Comparison of ENCODE assay signal across 1 cellular context in genomic region chr11:65899356-65900124, GRCh38.
TF ChIP-seq lines count a peak whose summit lies in the region.

No MANE protein-coding gene starts in this region.

TF ChIP-seq in HepG2, 621 proteins besides CTCF, POLR2A, EP300 and RAD21 (continues in another document):
- TF ChIP-seq ZBTB38 (CRISPR knock-in tag; IDR thresholded peaks at IDR 0.05) (0 out of 2 replicates have a peak, but pooled peaks have one; percentile 27), PRDM4 (CRISPR knock-in tag; IDR thresholded peaks at IDR 0.05; ENCODE audit: borderline replicate concordance) (no peak; the same call in 1 of the 2 replicates), REL (CRISPR knock-in tag; conservative IDR thresholded peaks at IDR 0.05) (peak; percentile 86), ZNF350 (CRISPR knock-in tag; IDR thresholded peaks at IDR 0.05; ENCODE audit: borderline replicate concordance, low read depth) (peak; percentile 70; the same call in 1 of the 2 replicates), CEBPB (IDR thresholded peaks at IDR 0.05; ENCODE audit: borderline replicate concordance, low read depth, low read length) (no peak), ZSCAN5A (CRISPR knock-in tag; IDR thresholded peaks at IDR 0.05; ENCODE audit: borderline replicate concordance) (0 out of 2 replicates have a peak, but pooled peaks have one; percentile 36), ZNF790 (CRISPR knock-in tag; IDR thresholded peaks at IDR 0.05; ENCODE audit: borderline replicate concordance) (peak; percentile 70; the same call in 1 of the 2 replicates), USF2 (IDR thresholded peaks at IDR 0.05; ENCODE audit: low read depth, low read length) (no peak), USF2 (CRISPR knock-in tag; IDR thresholded peaks at IDR 0.05; ENCODE audit: borderline replicate concordance) (peak; percentile 59; the same call in 1 of the 2 replicates), CEBPZ (IDR thresholded peaks at IDR 0.05; ENCODE audit: low read length) (no peak), EEA1 (CRISPR knock-in tag; IDR thresholded peaks at IDR 0.05; ENCODE audit: borderline replicate concordance) (no peak), FOXP1 (IDR thresholded peaks at IDR 0.05) (no peak), FOXP1 (CRISPR knock-in tag; IDR thresholded peaks at IDR 0.05) (no peak), KLF12 (CRISPR knock-in tag; IDR thresholded peaks at IDR 0.05; ENCODE audit: borderline replicate concordance) (no peak), PAX8 (CRISPR knock-in tag; IDR thresholded peaks at IDR 0.05; ENCODE audit: borderline replicate concordance) (no peak), YEATS2 (CRISPR knock-in tag; IDR thresholded peaks at IDR 0.05; ENCODE audit: borderline replicate concordance) (no peak), ZFX (CRISPR knock-in tag; IDR thresholded peaks at IDR 0.05; ENCODE audit: low read depth) (peak; percentile 70), ZNF83 (CRISPR knock-in tag; IDR thresholded peaks at IDR 0.05; ENCODE audit: borderline replicate concordance) (no peak), TBX2 (CRISPR knock-in tag; IDR thresholded peaks at IDR 0.05; ENCODE audit: borderline replicate concordance) (peak; percentile 64), SNAPC2 (CRISPR knock-in tag; IDR thresholded peaks at IDR 0.05) (0 out of 2 replicates have a peak, but pooled peaks have one; percentile 52), THAP7 (CRISPR knock-in tag; IDR thresholded peaks at IDR 0.05) (no peak), DR1 (CRISPR knock-in tag; IDR thresholded peaks at IDR 0.05) (no peak; the same call in 1 of the 2 replicates), SIX1 (CRISPR knock-in tag; IDR thresholded peaks at IDR 0.05; ENCODE audit: borderline replicate concordance) (no peak), ZNF318 (CRISPR knock-in tag; IDR thresholded peaks at IDR 0.05) (no peak), HCFC1 (IDR thresholded peaks at IDR 0.05; ENCODE audit: low read depth, low read length) (no peak)
- TF ChIP-seq, protein P1, sequence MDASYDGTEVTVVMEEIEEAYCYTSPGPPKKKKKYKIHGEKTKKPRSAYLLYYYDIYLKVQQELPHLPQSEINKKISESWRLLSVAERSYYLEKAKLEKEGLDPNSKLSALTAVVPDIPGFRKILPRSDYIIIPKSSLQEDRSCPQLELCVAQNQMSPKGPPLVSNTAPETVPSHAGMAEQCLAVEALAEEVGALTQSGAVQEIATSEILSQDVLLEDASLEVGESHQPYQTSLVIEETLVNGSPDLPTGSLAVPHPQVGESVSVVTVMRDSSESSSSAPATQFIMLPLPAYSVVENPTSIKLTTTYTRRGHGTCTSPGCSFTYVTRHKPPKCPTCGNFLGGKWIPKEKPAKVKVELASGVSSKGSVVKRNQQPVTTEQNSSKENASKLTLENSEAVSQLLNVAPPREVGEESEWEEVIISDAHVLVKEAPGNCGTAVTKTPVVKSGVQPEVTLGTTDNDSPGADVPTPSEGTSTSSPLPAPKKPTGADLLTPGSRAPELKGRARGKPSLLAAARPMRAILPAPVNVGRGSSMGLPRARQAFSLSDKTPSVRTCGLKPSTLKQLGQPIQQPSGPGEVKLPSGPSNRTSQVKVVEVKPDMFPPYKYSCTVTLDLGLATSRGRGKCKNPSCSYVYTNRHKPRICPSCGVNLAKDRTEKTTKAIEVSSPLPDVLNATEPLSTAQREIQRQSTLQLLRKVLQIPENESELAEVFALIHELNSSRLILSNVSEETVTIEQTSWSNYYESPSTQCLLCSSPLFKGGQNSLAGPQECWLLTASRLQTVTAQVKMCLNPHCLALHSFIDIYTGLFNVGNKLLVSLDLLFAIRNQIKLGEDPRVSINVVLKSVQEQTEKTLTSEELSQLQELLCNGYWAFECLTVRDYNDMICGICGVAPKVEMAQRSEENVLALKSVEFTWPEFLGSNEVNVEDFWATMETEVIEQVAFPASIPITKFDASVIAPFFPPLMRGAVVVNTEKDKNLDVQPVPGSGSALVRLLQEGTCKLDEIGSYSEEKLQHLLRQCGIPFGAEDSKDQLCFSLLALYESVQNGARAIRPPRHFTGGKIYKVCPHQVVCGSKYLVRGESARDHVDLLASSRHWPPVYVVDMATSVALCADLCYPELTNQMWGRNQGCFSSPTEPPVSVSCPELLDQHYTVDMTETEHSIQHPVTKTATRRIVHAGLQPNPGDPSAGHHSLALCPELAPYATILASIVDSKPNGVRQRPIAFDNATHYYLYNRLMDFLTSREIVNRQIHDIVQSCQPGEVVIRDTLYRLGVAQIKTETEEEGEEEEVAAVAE (CRISPR knock-in tag; IDR thresholded peaks at IDR 0.05; ENCODE audit: borderline replicate concordance) = no peak
- TF ChIP-seq, protein P2, sequence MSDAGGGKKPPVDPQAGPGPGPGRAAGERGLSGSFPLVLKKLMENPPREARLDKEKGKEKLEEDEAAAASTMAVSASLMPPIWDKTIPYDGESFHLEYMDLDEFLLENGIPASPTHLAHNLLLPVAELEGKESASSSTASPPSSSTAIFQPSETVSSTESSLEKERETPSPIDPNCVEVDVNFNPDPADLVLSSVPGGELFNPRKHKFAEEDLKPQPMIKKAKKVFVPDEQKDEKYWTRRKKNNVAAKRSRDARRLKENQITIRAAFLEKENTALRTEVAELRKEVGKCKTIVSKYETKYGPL (CRISPR knock-in tag; IDR thresholded peaks at IDR 0.05) = no peak
